Comparison of ENCODE assay signal across 8 cellular contexts in genomic region chr13:36819811-36820140, GRCh38.
DNase-seq lines count a peak whose midpoint lies in the region; ATAC-seq lines count a peak whose summit lies in the region.

No MANE protein-coding gene starts in this region.

- H3K9me3 ChIP-seq in iPS-15b (ENCODE audit: control insufficient read depth, insufficient read depth, low read length): no peaks in the 10 kb centered on the region

- H3K27ac Mint-ChIP-seq in activated naive CD4-positive, alpha-beta T cell treated with anti-CD3 and anti-CD28 coated beads, Interleukin-2, amount 50 U/mL, for 24 hours: peak overlapping the region; percentile 70

- peaks cover 2% of the 10 kb centered on the region for H3K4me1 ChIP-seq in iPS-15b (ENCODE audit: control insufficient read depth, insufficient read depth, low read length)

- H3K4me3 ChIP-seq in iPS-15b (ENCODE audit: low read depth, low read length): peak overlapping the region; percentile 71

- ATAC-seq in HG02610 (IDR thresholded peaks at IDR 0.05; ENCODE audit: unreplicated experiment): peak; percentile 3

- peak; percentile 59 for DNase-seq in NK-92 treated with Interleukin-12 subunit alpha and Interleukin-12 subunit beta, amount 100 ng/mL, for 24 hours (lab: John Stamatoyannopoulos, UW)
- DNase-seq in NK-92 (lab: John Stamatoyannopoulos, UW; ENCODE audit: unreplicated experiment): no peak
- peak; percentile 5 for DNase-seq in NCI-H1092 (lab: John Stamatoyannopoulos, UW)
- DNase-seq in stimulated activated CD4-positive, alpha-beta T cell treated with anti-CD3 and anti-CD28 coated beads, Interleukin-12 subunit alpha, Interleukin-12 subunit beta, amount 100 ng/mL, for 24 hours (ENCODE audit: low read depth in 2 of 2): peak; percentile 2 to 26
- no peak for DNase-seq in KG1 (lab: John Stamatoyannopoulos, UW)

- H3K36me3 ChIP-seq in iPS-15b (ENCODE audit: control insufficient read depth, insufficient read depth, low read length): no peaks in the 10 kb centered on the region

- H3K27me3 ChIP-seq in iPS-15b (ENCODE audit: control insufficient read depth, insufficient read depth, low read length): no peaks in the 10 kb centered on the region

- H3K36me3 Mint-ChIP-seq in activated naive CD4-positive, alpha-beta T cell treated with anti-CD3 and anti-CD28 coated beads, Interleukin-2, amount 50 U/mL, for 24 hours: peaks cover 3% of the 10 kb centered on the region

- no peaks in the 10 kb centered on the region for H3K9me3 Mint-ChIP-seq in activated naive CD4-positive, alpha-beta T cell treated with anti-CD3 and anti-CD28 coated beads, Interleukin-2, amount 50 U/mL, for 24 hours

- H3K27me3 Mint-ChIP-seq in activated naive CD4-positive, alpha-beta T cell treated with anti-CD3 and anti-CD28 coated beads, Interleukin-2, amount 50 U/mL, for 24 hours: no peaks in the 10 kb centered on the region

- peaks cover 58% of the 10 kb centered on the region for H3K4me1 Mint-ChIP-seq in activated naive CD4-positive, alpha-beta T cell treated with anti-CD3 and anti-CD28 coated beads, Interleukin-2, amount 50 U/mL, for 24 hours

- H3K9ac ChIP-seq in iPS-15b (ENCODE audit: low read depth, low read length): no peak overlapping the region

- peak overlapping the region; percentile 89 for H3K4me3 Mint-ChIP-seq in activated naive CD4-positive, alpha-beta T cell treated with anti-CD3 and anti-CD28 coated beads, Interleukin-2, amount 50 U/mL, for 24 hours

Comparison
In these comparisons a context has a peak if more than half of its experiments do, and no peak if none do; other contexts are left out.
1. DNase-seq: peak in NK-92 treated with Interleukin-12 subunit alpha and Interleukin-12 subunit beta, amount 100 ng/mL, for 24 hours (single experiment), NCI-H1092 (single experiment) and stimulated activated CD4-positive, alpha-beta T cell treated with anti-CD3 and anti-CD28 coated beads, Interleukin-12 subunit alpha, Interleukin-12 subunit beta, amount 100 ng/mL, for 24 hours (2 of 2); none in NK-92 (single experiment) and KG1 (single experiment).